In genomic region chr12:14955876-14956811, GRCh38 we compare ENCODE assay signal across 7 cellular contexts. TPM values are rescaled to one million over a fixed set of nuclear protein-coding genes. Genes with fewer than 3 reads are reported as not detected.
A peak's percentile ranks its signal among the peaks of the same experiment; 100 is the strongest.
DNase-seq lines count a peak whose midpoint lies in the region; ATAC-seq and TF ChIP-seq lines count a peak whose summit lies in the region.

No MANE protein-coding gene starts in this region.

- peak; percentile 36 for TF ChIP-seq POLR2A in GM19099 (IDR thresholded peaks at IDR 0.05; ENCODE audit: extremely low read depth, insufficient read length, low read depth)

- no peaks in the 10 kb centered on the region for H3K9me2 ChIP-seq in GM23248 (ENCODE audit: insufficient read depth)

- H3K9me3 ChIP-seq in muscle layer of duodenum (ENCODE audit: control insufficient read depth in 1 of 2, low read length in 2 of 2) (no peaks in the 10 kb centered on the region), neural progenitor cell (ENCODE audit: low read depth) (no peaks in the 10 kb centered on the region), GM23248 (ENCODE audit: low read depth) (no peaks in the 10 kb centered on the region)

- H3K27ac Mint-ChIP-seq in neural progenitor cell, result no peak overlapping the region

- DNase-seq in SKM-1 treated with dmso at 0.1 percent for 144 hours (lab: John Stamatoyannopoulos, UW; ENCODE audit: unreplicated experiment), result peak; percentile 80
- no peak for DNase-seq in GDM1 (lab: John Stamatoyannopoulos, UW)
- no peak for DNase-seq in neural progenitor cell (ENCODE audit: low spot score)
- DNase-seq in GM23248, result no peak

- no peaks in the 10 kb centered on the region for H3K36me3 Mint-ChIP-seq in neural progenitor cell

- no peaks in the 10 kb centered on the region for H3K79me2 ChIP-seq in neural progenitor cell (ENCODE audit: low read depth)
- no peaks in the 10 kb centered on the region for H3K79me2 ChIP-seq in GM23248 (ENCODE audit: insufficient read depth)

- H3K36me3 ChIP-seq in muscle layer of duodenum (ENCODE audit: control insufficient read depth in 1 of 2, insufficient read depth in 2 of 2, low read length in 2 of 2), result no peaks in the 10 kb centered on the region
- H3K36me3 ChIP-seq in neural progenitor cell, result no peaks in the 10 kb centered on the region
- H3K36me3 ChIP-seq in GM23248 (ENCODE audit: low read depth), result no peaks in the 10 kb centered on the region

- H3K4me1 Mint-ChIP-seq in neural progenitor cell, result peaks cover 5% of the 10 kb centered on the region

- no peaks in the 10 kb centered on the region for H3K27me3 Mint-ChIP-seq in neural progenitor cell (ENCODE audit: insufficient read depth, low read depth)

- WGBS in GM23248 (ENCODE audit: low coverage in 1 of 2, low lambda C conversion rate in 2 of 2, missing lambda C conversion rate in 2 of 2), 2 experiments, result 78% methylated on average over 9 of the region's 9 CpGs

- ATAC-seq in HG02938 (IDR thresholded peaks at IDR 0.05; ENCODE audit: unreplicated experiment), result peak; percentile 36

- H4K20me1 ChIP-seq in neural progenitor cell (ENCODE audit: low read depth) (no peaks in the 10 kb centered on the region), GM23248 (ENCODE audit: insufficient read depth) (no peaks in the 10 kb centered on the region)

- H3K27ac ChIP-seq in muscle layer of duodenum (ENCODE audit: low read length) (peak overlapping the region; percentile 25), neural progenitor cell (no peak overlapping the region), GM23248 (no peak overlapping the region)

- H3K4me2 ChIP-seq in neural progenitor cell, result no peak overlapping the region
- no peak overlapping the region for H3K4me2 ChIP-seq in GM23248 (ENCODE audit: unreplicated experiment)

- H3K27me3 ChIP-seq in muscle layer of duodenum (ENCODE audit: low read depth, low read length) (no peaks in the 10 kb centered on the region), neural progenitor cell (no peaks in the 10 kb centered on the region), GM23248 (replicated peaks; ENCODE audit: insufficient read depth) (no peaks in the 10 kb centered on the region)

- no peak overlapping the region for H3K4me3 ChIP-seq in muscle layer of duodenum (ENCODE audit: low read depth in 1 of 2, low read length in 2 of 2)
- H3K4me3 ChIP-seq in neural progenitor cell, result no peak overlapping the region
- no peak overlapping the region for H3K4me3 ChIP-seq in GM23248

- no peaks in the 10 kb centered on the region for H3F3A ChIP-seq in neural progenitor cell (ENCODE audit: low read depth)
- peaks cover 17% of the 10 kb centered on the region for H3F3A ChIP-seq in GM23248 (ENCODE audit: insufficient read depth)

- no peak for TF ChIP-seq CTCF in neural progenitor cell (IDR thresholded peaks at IDR 0.05)

- H2AFZ ChIP-seq in neural progenitor cell (replicated peaks) (no peak overlapping the region), GM23248 (no peak overlapping the region)

- H3K4me1 ChIP-seq in muscle layer of duodenum (ENCODE audit: control insufficient read depth in 1 of 2, insufficient read depth in 2 of 2, low read length in 2 of 2) (peaks cover 5 to 26% of the 10 kb centered on the region in 2 donors), neural progenitor cell (no peaks in the 10 kb centered on the region), GM23248 (ENCODE audit: insufficient read depth) (peaks cover 11% of the 10 kb centered on the region)

- H3K9ac ChIP-seq in neural progenitor cell, result no peak overlapping the region
- no peak overlapping the region for H3K9ac ChIP-seq in GM23248

- no peaks in the 10 kb centered on the region for H3K9me3 Mint-ChIP-seq in neural progenitor cell

- in situ Hi-C loops in GM23248 (cut with MboI), result no loop called here

- H3K4me3 Mint-ChIP-seq in neural progenitor cell, result no peak overlapping the region

RNA-seq across cellular contexts. Expression of gene ARHGDIB, which starts 5.3 kb away (rescaled TPM):
- total RNA-seq in neural progenitor cell (ENCODE audit: low replicate concordance), result not detected in 2 replicates
- total RNA-seq in GM23248 (2014; rRNA removed; shearing (Covaris generic)), result 8.3 and 8.5 TPM in 2 replicates
- polyA plus RNA-seq in GM23248 (2016; fragmentation: Nextera tagmentation; extraction: Ambion mirVana), result 10.4 and 13.4 TPM in 2 replicates

RNA-seq across cellular contexts. Expression of gene PDE6H, which starts 16.7 kb away (rescaled TPM):
- not detected in 2 replicates for total RNA-seq in neural progenitor cell (ENCODE audit: low replicate concordance)
- total RNA-seq in GM23248 (2014; rRNA removed; shearing (Covaris generic)), result not detected in 2 replicates
- not detected in 2 replicates for polyA plus RNA-seq in GM23248 (2016; fragmentation: Nextera tagmentation; extraction: Ambion mirVana)

RNA-seq across cellular contexts. Expression of gene ERP27, which starts 17.8 kb away (rescaled TPM):
- total RNA-seq in neural progenitor cell (ENCODE audit: low replicate concordance), result not detected in 2 replicates
- total RNA-seq in GM23248 (2014; rRNA removed; shearing (Covaris generic)), result not detected in 2 replicates
- not detected in 2 replicates for polyA plus RNA-seq in GM23248 (2016; fragmentation: Nextera tagmentation; extraction: Ambion mirVana)
